Comparison of ENCODE assay signal across 8 cellular contexts in genomic region chr6:39137235-39137634, GRCh38. TPM values are rescaled to one million over a fixed set of nuclear protein-coding genes. Genes with fewer than 3 reads are reported as not detected.
A peak's percentile ranks its signal among the peaks of the same experiment; 100 is the strongest.
DNase-seq lines count a peak whose midpoint lies in the region; ATAC-seq and TF ChIP-seq lines count a peak whose summit lies in the region.

No MANE protein-coding gene starts in this region.

- H2AK5ac ChIP-seq in trophoblast cell (ENCODE audit: low read length) = no peak overlapping the region

- intact Hi-C loops in ovary (cut with DNase I) = no loop called here

- H3K23ac ChIP-seq in trophoblast cell (ENCODE audit: low read length) = no peak overlapping the region

- no peak overlapping the region for H3K9ac ChIP-seq in trophoblast cell (ENCODE audit: low read length)

- no peaks in the 10 kb centered on the region; the same call in 1 of the 2 replicates for H3K27me3 ChIP-seq in HAP-1 (ENCODE audit: low read depth)
- no peaks in the 10 kb centered on the region for H3K27me3 ChIP-seq in trophoblast cell (ENCODE audit: insufficient read depth, low read length)
- H3K27me3 ChIP-seq in ovary = no peaks in the 10 kb centered on the region

- no peaks in the 10 kb centered on the region for H3K79me2 ChIP-seq in trophoblast cell (ENCODE audit: control insufficient read depth, insufficient read depth, low read length, poor library complexity)

- H3K9me3 ChIP-seq in HAP-1 = no peaks in the 10 kb centered on the region
- H3K9me3 ChIP-seq in trophoblast cell (ENCODE audit: insufficient read depth, low read depth, low read length) = no peaks in the 10 kb centered on the region
- H3K9me3 ChIP-seq in ovary = no peaks in the 10 kb centered on the region

- in situ Hi-C loops in HAP-1 (cut with MboI; ENCODE audit: low sequenced_read_pairs) = no loop called here

- no peak overlapping the region for H2BK5ac ChIP-seq in trophoblast cell (ENCODE audit: low read depth, low read length, poor library complexity)

- H3K79me1 ChIP-seq in trophoblast cell (ENCODE audit: low read length) = no peaks in the 10 kb centered on the region

- H4K91ac ChIP-seq in trophoblast cell (ENCODE audit: low read depth, low read length) = no peak overlapping the region

- ATAC-seq in GM19035 (IDR thresholded peaks at IDR 0.05; ENCODE audit: unreplicated experiment) = no peak
- no peak for ATAC-seq in GM21423 (IDR thresholded peaks at IDR 0.05; ENCODE audit: unreplicated experiment)

- no peak overlapping the region for H3K4me2 ChIP-seq in trophoblast cell (ENCODE audit: low read length)

- no peak overlapping the region for H2BK12ac ChIP-seq in trophoblast cell (ENCODE audit: low read length)

- WGBS in trophoblast cell (ENCODE audit: extremely low coverage, insufficient coverage, insufficient read length) = no CpG with 5 or more reads among the region's 2 CpGs
- WGBS in ovary, 3 donors = 17 to 26% (median 24%) methylated on average over 2 of the region's 2 CpGs

- H4K12ac ChIP-seq in trophoblast cell (ENCODE audit: low read depth, low read length) = no peak overlapping the region

- no peak overlapping the region for H4K8ac ChIP-seq in trophoblast cell (ENCODE audit: low read depth, low read length)

- no peak for TF ChIP-seq CTCF in ovary (IDR thresholded peaks at IDR 0.05)

- no peak overlapping the region for H3K27ac ChIP-seq in trophoblast cell (ENCODE audit: low read depth, low read length)
- H3K27ac ChIP-seq in ovary = no peak overlapping the region

- no peaks in the 10 kb centered on the region for H3K36me3 ChIP-seq in HAP-1 (replicated peaks)
- H3K36me3 ChIP-seq in trophoblast cell (ENCODE audit: control insufficient read depth in 1 of 2, insufficient read depth in 2 of 2, low read length in 2 of 2) = no peaks in the 10 kb centered on the region
- H3K36me3 ChIP-seq in ovary = no peaks in the 10 kb centered on the region

- H3K4me1 ChIP-seq in HAP-1 = no peaks in the 10 kb centered on the region
- H3K4me1 ChIP-seq in trophoblast cell (ENCODE audit: control insufficient read depth in 1 of 2, insufficient read depth in 2 of 2, low read length in 2 of 2) = no peaks in the 10 kb centered on the region
- H3K4me1 ChIP-seq in ovary (ENCODE audit: insufficient read depth) = no peaks in the 10 kb centered on the region

- no peak for TF ChIP-seq POLR2A in ovary (IDR thresholded peaks at IDR 0.05)

- no peak overlapping the region for H2AFZ ChIP-seq in trophoblast cell (ENCODE audit: insufficient read depth, low read length, poor library complexity)

- H3K4me3 ChIP-seq in HAP-1 (no peak overlapping the region), trophoblast cell (ENCODE audit: low read depth, low read length) (no peak overlapping the region), ovary (no peak overlapping the region)

- H3K18ac ChIP-seq in trophoblast cell (ENCODE audit: low read length) = no peak overlapping the region

- no peak for TF ChIP-seq EP300 in ovary (IDR thresholded peaks at IDR 0.05)

- no peak overlapping the region for H3K4ac ChIP-seq in trophoblast cell (ENCODE audit: low read depth, low read length)

- H2BK120ac ChIP-seq in trophoblast cell (ENCODE audit: insufficient read depth, low read length, poor library complexity) = no peak overlapping the region

- H3K14ac ChIP-seq in trophoblast cell (ENCODE audit: low read length) = no peak overlapping the region

- DNase-seq in HAP-1 (ENCODE audit: low spot score in 2 of 2) = peak; percentile 39 to 74
- DNase-seq in OCI-M1 (lab: John Stamatoyannopoulos, UW) = peak; percentile 74
- DNase-seq in ecto neural progenitor cell (ENCODE audit: low spot score) = peak; percentile 63
- peak; percentile 51 to 85 for DNase-seq in trophoblast cell
- DNase-seq in HCEC 1CT = no peak
- no peak for DNase-seq in ovary

RNA-seq across cellular contexts. Expression of gene SAYSD1, which starts 22.2 kb away (rescaled TPM):
- 6.5 and 6.7 TPM in 2 replicates for polyA plus RNA-seq in trophoblast cell (2013)
- total RNA-seq in ovary = 10 to 100 TPM; 11.7 to 17.7 (median 15.9) TPM
- polyA plus RNA-seq in ovary = 10 to 100 TPM; 11.4 to 14.1 TPM

Comparison
In these comparisons a context has a peak if more than half of its experiments do, and no peak if none do; other contexts are left out.
1. DNase-seq: peak in HAP-1 (2 of 2), OCI-M1 (single experiment), ecto neural progenitor cell (single experiment) and trophoblast cell (2 of 2); none in HCEC 1CT (single experiment) and ovary (0 of 5).